In the genomic region with DNA sequence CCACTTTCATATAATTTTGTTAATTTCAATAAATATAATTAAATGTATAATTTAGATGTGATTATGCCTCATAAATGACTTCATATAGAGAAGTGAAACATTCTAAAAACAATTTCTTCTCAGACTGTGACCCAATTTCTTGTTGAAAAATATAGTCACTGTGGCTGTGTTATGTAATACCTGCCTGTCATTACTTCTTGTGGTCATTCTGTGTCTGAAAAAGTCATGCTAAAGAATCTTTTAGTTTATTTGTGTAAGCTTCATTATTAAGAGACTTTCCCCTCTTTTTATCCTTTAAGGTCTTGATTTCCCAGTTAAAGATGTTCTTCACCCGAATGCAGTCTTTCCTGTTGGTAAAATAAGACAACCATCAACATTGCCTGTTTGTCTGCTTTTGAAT, we compare ENCODE assay signal across 16 cellular contexts. TPM values are rescaled to one million over a fixed set of nuclear protein-coding genes. Genes with fewer than 3 reads are reported as not detected.
DNase-seq lines count a peak whose midpoint lies in the region; ATAC-seq and TF ChIP-seq lines count a peak whose summit lies in the region.
"Had no signal": no experiment of that assay in that cellular context is flagged by ENCODE, and none has a peak within 500 bp of the region (broad histone marks: within the 10 kb centered on the region; RNA-seq: fewer than 3 reads in every experiment).

No MANE protein-coding gene starts in this region.

- peak overlapping the region; percentile 42 to 48 for H3K27ac ChIP-seq in testis
- H3K27ac ChIP-seq: parathyroid adenoma had no signal

- in situ Hi-C loops in KBM-7 (cut with MboI; ENCODE audit: low pct_unique_long_range_greater_than_20kb, low sequenced_read_pairs) = no loop called here

- TF ChIP-seq CTCF in NB4 (IDR thresholded peaks at IDR 0.05; ENCODE audit: low read depth, low read length) = no peak
- TF ChIP-seq CTCF in testis (IDR thresholded peaks at IDR 0.05) = no peak

- ATAC-seq in Right ventricle myocardium inferior = peak; percentile 33

- no peaks in the 10 kb centered on the region for H3K27me3 ChIP-seq in testis
- H3K27me3 ChIP-seq: MG63, stomach had no signal

- no peak for TF ChIP-seq POLR2A in NB4 (IDR thresholded peaks at IDR 0.05; ENCODE audit: extremely low read depth, insufficient read length)
- no peak for TF ChIP-seq POLR2A in testis (IDR thresholded peaks at IDR 0.05)

- intact Hi-C loops in Right ventricle myocardium inferior (cut with DNase I) = no loop called here
- intact Hi-C loops in cardiac septum (cut with DNase I) = no loop called here
- intact Hi-C loops in testis (cut with DNase I; ENCODE audit: low total_unique reads) = no loop called here

- DNase-seq in Right ventricle myocardium inferior (ENCODE audit: missing footprints) = no peak
- DNase-seq in cardiac septum (ENCODE audit: low spot score) = no peak
- peak; percentile 60 for DNase-seq in NB4 (ENCODE audit: low read depth)
- peak; percentile 47 for DNase-seq in fibroblast of peridontal ligament (ENCODE audit: extremely low read depth)
- DNase-seq in testis = no peak
- no peak for DNase-seq in pons (ENCODE audit: low spot score)
- DNase-seq in KBM-7 = no peak
- DNase-seq in stimulated activated naive CD4-positive, alpha-beta T cell treated with Interleukin-2 at 50 U/mL for 16 hours (lab: John Stamatoyannopoulos, UW) = no peak
- DNase-seq: activated CD4-positive, alpha-beta T cell treated with anti-CD3 and anti-CD28 coated beads, Interleukin-2, amount 10 ng/mL, durations not matched to agents 24 days and 14 days; MG63; NCI-H2081; NCI-H69; stimulated activated CD4-positive, alpha-beta T cell treated with anti-CD3 and anti-CD28 coated beads, Interleukin-12 subunit alpha, Interleukin-12 subunit beta, amount 100 ng/mL, for 4 hours; T1000 had no signal

- WGBS in testis, 2 donors = 79% methylated on average over 1 of the region's 1 CpG

- H3K4me1 ChIP-seq in testis = peaks cover 26% of the 10 kb centered on the region

- H3K4me3 ChIP-seq in NB4 (ENCODE audit: low read depth, low read length) (no peak overlapping the region), testis (no peak overlapping the region)
- H3K4me3 ChIP-seq: MG63, stomach had no signal

- H3K36me3 ChIP-seq in testis (ENCODE audit: low read depth, missing control alignments) = no peaks in the 10 kb centered on the region

- H3K9me3 ChIP-seq in testis = no peaks in the 10 kb centered on the region
- H3K9me3 ChIP-seq: MG63, stomach had no signal

RNA-seq across cellular contexts. Expression of a gene that starts 15.9 kb away (rescaled TPM):
- total RNA-seq in Right ventricle myocardium inferior (42.6 TPM), cardiac septum (47.5 TPM), testis (100 to 1,000 TPM; 106 to 109 TPM)
- polyA plus RNA-seq in testis (ENCODE audit: insufficient read depth, low read depth, low replicate concordance) = 23.9 TPM

Comparison
In these comparisons a context has a peak if more than half of its experiments do, and no peak if none do; other contexts are left out.
1. DNase-seq: peak in NB4 (single experiment) and fibroblast of peridontal ligament (single experiment); none in Right ventricle myocardium inferior (single experiment), cardiac septum (single experiment), testis (single experiment), pons (single experiment), KBM-7 (single experiment) and stimulated activated naive CD4-positive, alpha-beta T cell treated with Interleukin-2 at 50 U/mL for 16 hours (single experiment).